ENCODE assay signal across 1 cellular context in genomic region chr11:71131861-71132260, GRCh38.
TF ChIP-seq lines count a peak whose summit lies in the region.

No MANE protein-coding gene starts in this region.

TF ChIP-seq in WTC11, 78 proteins besides CTCF, POLR2A, EP300 and RAD21 (continued from another document):
- TF ChIP-seq ZNF532 (CRISPR knock-in tag; IDR thresholded peaks at IDR 0.05; ENCODE audit: borderline replicate concordance): no peak
- no peak for TF ChIP-seq RELA (CRISPR knock-in tag; IDR thresholded peaks at IDR 0.05; ENCODE audit: borderline replicate concordance)
